In the genomic region with DNA sequence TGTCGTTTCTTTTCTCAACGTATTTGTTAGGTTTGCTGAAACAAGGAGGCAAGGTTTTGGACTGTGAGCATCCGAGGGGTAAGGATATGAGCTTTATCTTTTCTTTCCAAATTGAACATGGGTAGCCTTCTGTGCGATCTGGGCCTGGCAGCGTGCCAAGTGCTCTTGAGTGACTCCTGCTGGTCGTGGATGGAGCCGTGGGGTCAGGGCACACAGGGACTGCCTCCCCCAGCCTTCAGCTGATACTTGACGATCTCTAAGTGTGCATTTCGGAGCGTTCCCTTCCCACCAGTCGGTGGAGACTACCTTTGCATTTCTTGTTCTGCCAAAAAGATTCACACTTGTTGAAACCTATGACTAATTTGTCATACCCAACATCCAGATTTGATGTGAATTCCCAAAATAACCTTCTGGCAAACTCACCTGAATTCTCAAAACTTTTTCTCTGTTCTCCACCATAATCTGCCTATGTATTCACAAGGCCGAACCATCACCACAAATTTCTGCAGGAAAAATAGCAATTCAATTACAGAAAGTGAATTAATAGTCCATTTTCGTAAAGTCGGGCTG, we compare ENCODE assay signal across 1 cellular context.
TF ChIP-seq lines count a peak whose summit lies in the region.

No MANE protein-coding gene starts in this region.

TF ChIP-seq in H1, 55 proteins besides CTCF, POLR2A, EP300 and RAD21 (continued from another document):
- TF ChIP-seq, protein P1, sequence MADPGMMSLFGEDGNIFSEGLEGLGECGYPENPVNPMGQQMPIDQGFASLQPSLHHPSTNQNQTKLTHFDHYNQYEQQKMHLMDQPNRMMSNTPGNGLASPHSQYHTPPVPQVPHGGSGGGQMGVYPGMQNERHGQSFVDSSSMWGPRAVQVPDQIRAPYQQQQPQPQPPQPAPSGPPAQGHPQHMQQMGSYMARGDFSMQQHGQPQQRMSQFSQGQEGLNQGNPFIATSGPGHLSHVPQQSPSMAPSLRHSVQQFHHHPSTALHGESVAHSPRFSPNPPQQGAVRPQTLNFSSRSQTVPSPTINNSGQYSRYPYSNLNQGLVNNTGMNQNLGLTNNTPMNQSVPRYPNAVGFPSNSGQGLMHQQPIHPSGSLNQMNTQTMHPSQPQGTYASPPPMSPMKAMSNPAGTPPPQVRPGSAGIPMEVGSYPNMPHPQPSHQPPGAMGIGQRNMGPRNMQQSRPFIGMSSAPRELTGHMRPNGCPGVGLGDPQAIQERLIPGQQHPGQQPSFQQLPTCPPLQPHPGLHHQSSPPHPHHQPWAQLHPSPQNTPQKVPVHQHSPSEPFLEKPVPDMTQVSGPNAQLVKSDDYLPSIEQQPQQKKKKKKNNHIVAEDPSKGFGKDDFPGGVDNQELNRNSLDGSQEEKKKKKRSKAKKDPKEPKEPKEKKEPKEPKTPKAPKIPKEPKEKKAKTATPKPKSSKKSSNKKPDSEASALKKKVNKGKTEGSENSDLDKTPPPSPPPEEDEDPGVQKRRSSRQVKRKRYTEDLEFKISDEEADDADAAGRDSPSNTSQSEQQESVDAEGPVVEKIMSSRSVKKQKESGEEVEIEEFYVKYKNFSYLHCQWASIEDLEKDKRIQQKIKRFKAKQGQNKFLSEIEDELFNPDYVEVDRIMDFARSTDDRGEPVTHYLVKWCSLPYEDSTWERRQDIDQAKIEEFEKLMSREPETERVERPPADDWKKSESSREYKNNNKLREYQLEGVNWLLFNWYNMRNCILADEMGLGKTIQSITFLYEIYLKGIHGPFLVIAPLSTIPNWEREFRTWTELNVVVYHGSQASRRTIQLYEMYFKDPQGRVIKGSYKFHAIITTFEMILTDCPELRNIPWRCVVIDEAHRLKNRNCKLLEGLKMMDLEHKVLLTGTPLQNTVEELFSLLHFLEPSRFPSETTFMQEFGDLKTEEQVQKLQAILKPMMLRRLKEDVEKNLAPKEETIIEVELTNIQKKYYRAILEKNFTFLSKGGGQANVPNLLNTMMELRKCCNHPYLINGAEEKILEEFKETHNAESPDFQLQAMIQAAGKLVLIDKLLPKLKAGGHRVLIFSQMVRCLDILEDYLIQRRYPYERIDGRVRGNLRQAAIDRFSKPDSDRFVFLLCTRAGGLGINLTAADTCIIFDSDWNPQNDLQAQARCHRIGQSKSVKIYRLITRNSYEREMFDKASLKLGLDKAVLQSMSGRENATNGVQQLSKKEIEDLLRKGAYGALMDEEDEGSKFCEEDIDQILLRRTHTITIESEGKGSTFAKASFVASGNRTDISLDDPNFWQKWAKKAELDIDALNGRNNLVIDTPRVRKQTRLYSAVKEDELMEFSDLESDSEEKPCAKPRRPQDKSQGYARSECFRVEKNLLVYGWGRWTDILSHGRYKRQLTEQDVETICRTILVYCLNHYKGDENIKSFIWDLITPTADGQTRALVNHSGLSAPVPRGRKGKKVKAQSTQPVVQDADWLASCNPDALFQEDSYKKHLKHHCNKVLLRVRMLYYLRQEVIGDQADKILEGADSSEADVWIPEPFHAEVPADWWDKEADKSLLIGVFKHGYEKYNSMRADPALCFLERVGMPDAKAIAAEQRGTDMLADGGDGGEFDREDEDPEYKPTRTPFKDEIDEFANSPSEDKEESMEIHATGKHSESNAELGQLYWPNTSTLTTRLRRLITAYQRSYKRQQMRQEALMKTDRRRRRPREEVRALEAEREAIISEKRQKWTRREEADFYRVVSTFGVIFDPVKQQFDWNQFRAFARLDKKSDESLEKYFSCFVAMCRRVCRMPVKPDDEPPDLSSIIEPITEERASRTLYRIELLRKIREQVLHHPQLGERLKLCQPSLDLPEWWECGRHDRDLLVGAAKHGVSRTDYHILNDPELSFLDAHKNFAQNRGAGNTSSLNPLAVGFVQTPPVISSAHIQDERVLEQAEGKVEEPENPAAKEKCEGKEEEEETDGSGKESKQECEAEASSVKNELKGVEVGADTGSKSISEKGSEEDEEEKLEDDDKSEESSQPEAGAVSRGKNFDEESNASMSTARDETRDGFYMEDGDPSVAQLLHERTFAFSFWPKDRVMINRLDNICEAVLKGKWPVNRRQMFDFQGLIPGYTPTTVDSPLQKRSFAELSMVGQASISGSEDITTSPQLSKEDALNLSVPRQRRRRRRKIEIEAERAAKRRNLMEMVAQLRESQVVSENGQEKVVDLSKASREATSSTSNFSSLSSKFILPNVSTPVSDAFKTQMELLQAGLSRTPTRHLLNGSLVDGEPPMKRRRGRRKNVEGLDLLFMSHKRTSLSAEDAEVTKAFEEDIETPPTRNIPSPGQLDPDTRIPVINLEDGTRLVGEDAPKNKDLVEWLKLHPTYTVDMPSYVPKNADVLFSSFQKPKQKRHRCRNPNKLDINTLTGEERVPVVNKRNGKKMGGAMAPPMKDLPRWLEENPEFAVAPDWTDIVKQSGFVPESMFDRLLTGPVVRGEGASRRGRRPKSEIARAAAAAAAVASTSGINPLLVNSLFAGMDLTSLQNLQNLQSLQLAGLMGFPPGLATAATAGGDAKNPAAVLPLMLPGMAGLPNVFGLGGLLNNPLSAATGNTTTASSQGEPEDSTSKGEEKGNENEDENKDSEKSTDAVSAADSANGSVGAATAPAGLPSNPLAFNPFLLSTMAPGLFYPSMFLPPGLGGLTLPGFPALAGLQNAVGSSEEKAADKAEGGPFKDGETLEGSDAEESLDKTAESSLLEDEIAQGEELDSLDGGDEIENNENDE (IDR thresholded peaks at IDR 0.05; ENCODE audit: insufficient replicate concordance, low read length), result no peak
- TF ChIP-seq RFX5 (IDR thresholded peaks at IDR 0.05; ENCODE audit: borderline replicate concordance, low read depth, low read length), result no peak
